ENCODE assay signal across 9 cellular contexts in genomic region chr2:87704572-87705323, GRCh38. TPM values are rescaled to one million over a fixed set of nuclear protein-coding genes. Genes with fewer than 3 reads are reported as not detected.
A peak's percentile ranks its signal among the peaks of the same experiment; 100 is the strongest.
DNase-seq lines count a peak whose midpoint lies in the region; ATAC-seq lines count a peak whose summit lies in the region.
"Not testable (repeated sequence)": the region's sequence is repeated elsewhere in the genome, so short reads cannot be mapped to it uniquely, and the experiment has no call there.
"Had no signal": no experiment of that assay in that cellular context is flagged by ENCODE, and none has a peak within 500 bp of the region (broad histone marks: within the 10 kb centered on the region; RNA-seq: fewer than 3 reads in every experiment).

No MANE protein-coding gene starts in this region.

- peak overlapping the region; percentile 9 to 54 (median 50) for H3K27ac Mint-ChIP-seq in CD4-positive, CD25-positive, alpha-beta regulatory T cell
- H3K27ac Mint-ChIP-seq in T-helper 1 cell treated with Interleukin-12 subunit alpha and Interleukin-12 subunit beta and Interleukin-4 antibody, amounts not matched to agents 30 μg/mL and 1 μg/mL, for 36 hours = peak overlapping the region; percentile 93
- H3K27ac Mint-ChIP-seq in activated CD4-positive, alpha-beta T cell treated with anti-CD3 and anti-CD28 coated beads, Interleukin-2, amount 10 ng/mL, durations not matched to agents 7 days and 5 days = peak overlapping the region; percentile 54
- peak overlapping the region; percentile 61 for H3K27ac Mint-ChIP-seq in activated T-cell treated with anti-CD3 and anti-CD28 coated beads, Interleukin-2, amount 50 U/mL, for 24 hours
- H3K27ac Mint-ChIP-seq in activated naive CD4-positive, alpha-beta T cell treated with anti-CD3 and anti-CD28 coated beads for 36 hours = peak overlapping the region; percentile 80
- H3K27ac Mint-ChIP-seq in activated naive CD8-positive, alpha-beta T cell treated with anti-CD3 and anti-CD28 coated beads, Interleukin-2, amount 10 ng/mL, durations not matched to agents 7 days and 5 days = peak overlapping the region; percentile 70
- not testable (repeated sequence) for H3K27ac Mint-ChIP-seq in natural killer cell treated with Interleukin-12 subunit alpha and Interleukin-12 subunit beta and Interleukin-15 and Interleukin-18, amount 100 ng/mL, for 72 hours
- H3K27ac Mint-ChIP-seq in stimulated activated naive CD8-positive, alpha-beta T cell treated with anti-CD3 and anti-CD28 coated beads, Interleukin-15, amount 100 ng/mL, for 72 hours = peak overlapping the region; percentile 89 to 98

- POLR2A ChIA-PET in activated CD4-positive, alpha-beta T cell treated with anti-CD3 and anti-CD28 coated beads, Interleukin-2, amount 10 ng/mL, durations not matched to agents 7 days and 5 days (lab: Charles Lee); activated naive CD8-positive, alpha-beta T cell treated with anti-CD3 and anti-CD28 coated beads, Interleukin-2, amount 10 ng/mL, durations not matched to agents 7 days and 5 days (lab: Charles Lee): not testable (repeated sequence)

- not testable (repeated sequence) for H3K27ac ChIP-seq in CD4-positive, CD25-positive, alpha-beta regulatory T cell (ENCODE audit: insufficient read depth, low read length, poor library complexity, severe bottlenecking)

- peaks cover 5 to 11% (median 7%) of the 10 kb centered on the region in 4 donors for H3K4me1 Mint-ChIP-seq in CD4-positive, CD25-positive, alpha-beta regulatory T cell
- H3K4me1 Mint-ChIP-seq in T-helper 1 cell treated with Interleukin-12 subunit alpha and Interleukin-12 subunit beta and Interleukin-4 antibody, amounts not matched to agents 30 μg/mL and 1 μg/mL, for 36 hours (ENCODE audit: low read depth); activated CD4-positive, alpha-beta T cell treated with anti-CD3 and anti-CD28 coated beads, Interleukin-2, amount 10 ng/mL, durations not matched to agents 7 days and 5 days; activated T-cell treated with anti-CD3 and anti-CD28 coated beads, Interleukin-2, amount 50 U/mL, for 24 hours (ENCODE audit: low read depth); activated naive CD4-positive, alpha-beta T cell treated with anti-CD3 and anti-CD28 coated beads for 36 hours (ENCODE audit: low read depth); activated naive CD8-positive, alpha-beta T cell treated with anti-CD3 and anti-CD28 coated beads, Interleukin-2, amount 10 ng/mL, durations not matched to agents 7 days and 5 days; natural killer cell treated with Interleukin-12 subunit alpha and Interleukin-12 subunit beta and Interleukin-15 and Interleukin-18, amount 100 ng/mL, for 72 hours (ENCODE audit: low read depth in 2 of 2); stimulated activated naive CD8-positive, alpha-beta T cell treated with anti-CD3 and anti-CD28 coated beads, Interleukin-15, amount 100 ng/mL, for 72 hours: not testable (repeated sequence)

- H3K4me3 Mint-ChIP-seq in CD4-positive, CD25-positive, alpha-beta regulatory T cell; activated T-cell treated with anti-CD3 and anti-CD28 coated beads, Interleukin-2, amount 50 U/mL, for 24 hours; natural killer cell treated with Interleukin-12 subunit alpha and Interleukin-12 subunit beta and Interleukin-15 and Interleukin-18, amount 100 ng/mL, for 72 hours: not testable (repeated sequence)
- H3K4me3 Mint-ChIP-seq in T-helper 1 cell treated with Interleukin-12 subunit alpha and Interleukin-12 subunit beta and Interleukin-4 antibody, amounts not matched to agents 30 μg/mL and 1 μg/mL, for 36 hours = peak overlapping the region; percentile 28
- peak overlapping the region; percentile 32 for H3K4me3 Mint-ChIP-seq in activated CD4-positive, alpha-beta T cell treated with anti-CD3 and anti-CD28 coated beads, Interleukin-2, amount 10 ng/mL, durations not matched to agents 7 days and 5 days
- peak overlapping the region; percentile 20 for H3K4me3 Mint-ChIP-seq in activated naive CD4-positive, alpha-beta T cell treated with anti-CD3 and anti-CD28 coated beads for 36 hours
- H3K4me3 Mint-ChIP-seq in activated naive CD8-positive, alpha-beta T cell treated with anti-CD3 and anti-CD28 coated beads, Interleukin-2, amount 10 ng/mL, durations not matched to agents 7 days and 5 days = peak overlapping the region; percentile 52
- H3K4me3 Mint-ChIP-seq in stimulated activated naive CD8-positive, alpha-beta T cell treated with anti-CD3 and anti-CD28 coated beads, Interleukin-15, amount 100 ng/mL, for 72 hours = peak overlapping the region; percentile 44 to 77

- not testable (repeated sequence) for ATAC-seq in CD4-positive, CD25-positive, alpha-beta regulatory T cell (ENCODE audit: low read depth in 2 of 2)
- ATAC-seq in activated naive CD8-positive, alpha-beta T cell treated with anti-CD3 and anti-CD28 coated beads, Interleukin-2, amount 10 ng/mL, durations not matched to agents 7 days and 5 days (ENCODE audit: low read depth) = peak; percentile 42
- peak; percentile 65 to 83 for ATAC-seq in natural killer cell treated with Interleukin-12 subunit alpha and Interleukin-12 subunit beta and Interleukin-15 and Interleukin-18, amount 100 ng/mL, for 72 hours
- ATAC-seq in stimulated activated naive CD8-positive, alpha-beta T cell treated with anti-CD3 and anti-CD28 coated beads, Interleukin-15, amount 100 ng/mL, for 72 hours = peak; percentile 95

- not testable (repeated sequence) for H3K36me3 Mint-ChIP-seq in CD4-positive, CD25-positive, alpha-beta regulatory T cell; T-helper 1 cell treated with Interleukin-12 subunit alpha and Interleukin-12 subunit beta and Interleukin-4 antibody, amounts not matched to agents 30 μg/mL and 1 μg/mL, for 36 hours (ENCODE audit: low read depth); activated CD4-positive, alpha-beta T cell treated with anti-CD3 and anti-CD28 coated beads, Interleukin-2, amount 10 ng/mL, durations not matched to agents 7 days and 5 days (ENCODE audit: low read depth); activated T-cell treated with anti-CD3 and anti-CD28 coated beads, Interleukin-2, amount 50 U/mL, for 24 hours (ENCODE audit: low read depth); activated naive CD4-positive, alpha-beta T cell treated with anti-CD3 and anti-CD28 coated beads for 36 hours (ENCODE audit: low read depth); activated naive CD8-positive, alpha-beta T cell treated with anti-CD3 and anti-CD28 coated beads, Interleukin-2, amount 10 ng/mL, durations not matched to agents 7 days and 5 days; natural killer cell treated with Interleukin-12 subunit alpha and Interleukin-12 subunit beta and Interleukin-15 and Interleukin-18, amount 100 ng/mL, for 72 hours

- CTCF ChIA-PET in activated CD4-positive, alpha-beta T cell treated with anti-CD3 and anti-CD28 coated beads, Interleukin-2, amount 10 ng/mL, durations not matched to agents 7 days and 5 days (lab: Charles Lee); activated naive CD4-positive, alpha-beta T cell treated with anti-CD3 and anti-CD28 coated beads for 36 hours (lab: Charles Lee): not testable (repeated sequence)

- not testable (repeated sequence) for H3K36me3 ChIP-seq in CD4-positive, CD25-positive, alpha-beta regulatory T cell (ENCODE audit: control insufficient read depth, insufficient read depth, low read length)

- not testable (repeated sequence) for H3K27me3 Mint-ChIP-seq in CD4-positive, CD25-positive, alpha-beta regulatory T cell; T-helper 1 cell treated with Interleukin-12 subunit alpha and Interleukin-12 subunit beta and Interleukin-4 antibody, amounts not matched to agents 30 μg/mL and 1 μg/mL, for 36 hours (ENCODE audit: low read depth); activated CD4-positive, alpha-beta T cell treated with anti-CD3 and anti-CD28 coated beads, Interleukin-2, amount 10 ng/mL, durations not matched to agents 7 days and 5 days; activated T-cell treated with anti-CD3 and anti-CD28 coated beads, Interleukin-2, amount 50 U/mL, for 24 hours; activated naive CD4-positive, alpha-beta T cell treated with anti-CD3 and anti-CD28 coated beads for 36 hours (ENCODE audit: low read depth); activated naive CD8-positive, alpha-beta T cell treated with anti-CD3 and anti-CD28 coated beads, Interleukin-2, amount 10 ng/mL, durations not matched to agents 7 days and 5 days; natural killer cell treated with Interleukin-12 subunit alpha and Interleukin-12 subunit beta and Interleukin-15 and Interleukin-18, amount 100 ng/mL, for 72 hours; stimulated activated naive CD8-positive, alpha-beta T cell treated with anti-CD3 and anti-CD28 coated beads, Interleukin-15, amount 100 ng/mL, for 72 hours

- intact Hi-C loops in activated naive CD4-positive, alpha-beta T cell treated with anti-CD3 and anti-CD28 coated beads for 36 hours (cut with micrococcal nuclease) = not testable (repeated sequence)

- not testable (repeated sequence) for H3K4me3 ChIP-seq in CD4-positive, CD25-positive, alpha-beta regulatory T cell (ENCODE audit: low read depth, low read length)

- not testable (repeated sequence) for H3K9me3 ChIP-seq in CD4-positive, CD25-positive, alpha-beta regulatory T cell (ENCODE audit: control insufficient read depth in 2 of 2, low read length in 2 of 2)

- H3K4me1 ChIP-seq in CD4-positive, CD25-positive, alpha-beta regulatory T cell (ENCODE audit: control insufficient read depth, insufficient read depth, low read length, poor library complexity, severe bottlenecking) = not testable (repeated sequence)

- not testable (repeated sequence) for H3K9me3 Mint-ChIP-seq in CD4-positive, CD25-positive, alpha-beta regulatory T cell; T-helper 1 cell treated with Interleukin-12 subunit alpha and Interleukin-12 subunit beta and Interleukin-4 antibody, amounts not matched to agents 30 μg/mL and 1 μg/mL, for 36 hours; activated CD4-positive, alpha-beta T cell treated with anti-CD3 and anti-CD28 coated beads, Interleukin-2, amount 10 ng/mL, durations not matched to agents 7 days and 5 days; activated T-cell treated with anti-CD3 and anti-CD28 coated beads, Interleukin-2, amount 50 U/mL, for 24 hours; activated naive CD4-positive, alpha-beta T cell treated with anti-CD3 and anti-CD28 coated beads for 36 hours; activated naive CD8-positive, alpha-beta T cell treated with anti-CD3 and anti-CD28 coated beads, Interleukin-2, amount 10 ng/mL, durations not matched to agents 7 days and 5 days; natural killer cell treated with Interleukin-12 subunit alpha and Interleukin-12 subunit beta and Interleukin-15 and Interleukin-18, amount 100 ng/mL, for 72 hours; stimulated activated naive CD8-positive, alpha-beta T cell treated with anti-CD3 and anti-CD28 coated beads, Interleukin-15, amount 100 ng/mL, for 72 hours

- H3K27me3 ChIP-seq in CD4-positive, CD25-positive, alpha-beta regulatory T cell (ENCODE audit: control insufficient read depth, insufficient read depth, low read length) = not testable (repeated sequence)

- DNase-seq in CD4-positive, CD25-positive, alpha-beta regulatory T cell = peak in 1 of 3 donors; percentile 5
- DNase-seq in activated CD4-positive, alpha-beta T cell treated with anti-CD3 and anti-CD28 coated beads, Interleukin-2, amount 10 ng/mL, durations not matched to agents 7 days and 5 days; activated T-cell treated with anti-CD3 and anti-CD28 coated beads, Interleukin-2, amount 50 U/mL, for 24 hours; activated naive CD4-positive, alpha-beta T cell treated with anti-CD3 and anti-CD28 coated beads for 36 hours; activated naive CD8-positive, alpha-beta T cell treated with anti-CD3 and anti-CD28 coated beads, Interleukin-2, amount 10 ng/mL, durations not matched to agents 7 days and 5 days; natural killer cell treated with Interleukin-12 subunit alpha and Interleukin-12 subunit beta and Interleukin-15 and Interleukin-18, amount 100 ng/mL, for 72 hours (ENCODE audit: low spot score); stimulated activated naive CD8-positive, alpha-beta T cell treated with anti-CD3 and anti-CD28 coated beads, Interleukin-15, amount 100 ng/mL, for 72 hours: not testable (repeated sequence)

RNA-seq across cellular contexts. Expression of gene PLGLB2, which starts 43.1 kb away (rescaled TPM):
- total RNA-seq in CD4-positive, CD25-positive, alpha-beta regulatory T cell = not detected
- under 1 TPM; 0.22 to 0.97 (median 0.58) TPM for polyA plus RNA-seq in CD4-positive, CD25-positive, alpha-beta regulatory T cell
- total RNA-seq in activated CD4-positive, alpha-beta T cell treated with anti-CD3 and anti-CD28 coated beads, Interleukin-2, amount 10 ng/mL, durations not matched to agents 7 days and 5 days = 1 to 10 TPM; 2.7 to 3.5 TPM
- under 1 TPM in 1 of 2 experiments, not detected in 1; 0.10 TPM for total RNA-seq in activated naive CD4-positive, alpha-beta T cell treated with anti-CD3 and anti-CD28 coated beads for 36 hours
- 1 to 10 TPM; 1.6 to 2.4 TPM for total RNA-seq in activated naive CD8-positive, alpha-beta T cell treated with anti-CD3 and anti-CD28 coated beads, Interleukin-2, amount 10 ng/mL, durations not matched to agents 7 days and 5 days
- 1 to 10 TPM; 1.9 to 2.5 TPM for total RNA-seq in natural killer cell treated with Interleukin-12 subunit alpha and Interleukin-12 subunit beta and Interleukin-15 and Interleukin-18, amount 100 ng/mL, for 72 hours
- total RNA-seq: G401 had no signal
